ENCODE assay signal across 24 cellular contexts in genomic region chr18:56038258-56039030, GRCh38.
DNase-seq lines count a peak whose midpoint lies in the region; ATAC-seq lines count a peak whose summit lies in the region.
"Had no signal": no experiment of that assay in that cellular context is flagged by ENCODE, and none has a peak within 500 bp of the region (broad histone marks: within the 10 kb centered on the region; RNA-seq: fewer than 3 reads in every experiment).

No MANE protein-coding gene starts in this region.

- H3K36me3 ChIP-seq in BLaER1 treated with 17β-estradiol and CSF1 and Interleukin-3, amounts not matched to agents 10 nM and 100 nM = no peaks in the 10 kb centered on the region
- H3K36me3 ChIP-seq: adrenal gland, colonic mucosa, esophagus squamous epithelium, gastrocnemius medialis had no signal

- H3K4me3 ChIP-seq in BLaER1 treated with 17β-estradiol and CSF1 and Interleukin-3, amounts not matched to agents 10 nM and 100 nM = no peak overlapping the region
- H3K4me3 ChIP-seq: adrenal gland, colonic mucosa, esophagus squamous epithelium, gastrocnemius medialis, skin epidermis had no signal

- peak; percentile 52 for DNase-seq in NCI-H1048 (lab: John Stamatoyannopoulos, UW)
- DNase-seq in NCI-H2171 treated with DMSO at 0.1 percent for 48 hours (lab: John Stamatoyannopoulos, UW) = peak; percentile 84
- DNase-seq in SK-N-DZ (ENCODE audit: low spot score) = peak; percentile 83
- DNase-seq in middle frontal gyrus (ENCODE audit: extremely low spot score, low spot score) = no peak
- no peak for DNase-seq in CD1c-positive myeloid dendritic cell (ENCODE audit: extremely low spot score)
- no peak for DNase-seq in activated effector memory CD4-positive, alpha-beta T cell treated with anti-CD3 and anti-CD28 coated beads, Interleukin-2, amount 50 U/mL, for 16 hours
- DNase-seq: ACHN; activated CD8-positive, alpha-beta memory T cell treated with anti-CD3 and anti-CD28 coated beads for 24 hours; activated naive CD4-positive, alpha-beta T cell; activated T-cell treated with anti-CD3 and anti-CD28 coated beads, Interleukin-2, amount 50 U/mL, for 24 hours; adrenal gland; colonic mucosa; endodermal cell; esophagus squamous epithelium; gastrocnemius medialis; GF-D8; MM.1S; naive thymus-derived CD4-positive, alpha-beta T cell; NCI-H226; occipital lobe; stimulated activated naive CD4-positive, alpha-beta T cell treated with Interleukin-2 at 50 U/mL for 16 hours had no signal

- H3K4me1 ChIP-seq in BLaER1 treated with 17β-estradiol and CSF1 and Interleukin-3, amounts not matched to agents 10 nM and 100 nM = peaks cover 0 to 17% (median 8%) of the 10 kb centered on the region in 10 experiments; a peak in 14 of 20 replicates
- H3K4me1 ChIP-seq: adrenal gland, colonic mucosa, gastrocnemius medialis had no signal

- H3K9me3 ChIP-seq in BLaER1 treated with 17β-estradiol and CSF1 and Interleukin-3, amounts not matched to agents 10 nM and 100 nM (replicated peaks in 1 of 11) = peaks cover 9 to 31% (median 17%) of the 10 kb centered on the region in 11 experiments
- H3K9me3 ChIP-seq: adrenal gland, colonic mucosa, esophagus squamous epithelium, gastrocnemius medialis had no signal

- no peaks in the 10 kb centered on the region for H4K20me1 ChIP-seq in BLaER1 treated with 17β-estradiol and CSF1 and Interleukin-3, amounts not matched to agents 10 nM and 100 nM

- no peaks in the 10 kb centered on the region for H3K27me3 ChIP-seq in BLaER1 treated with 17β-estradiol and CSF1 and Interleukin-3, amounts not matched to agents 10 nM and 100 nM
- H3K27me3 ChIP-seq: adrenal gland, colonic mucosa, esophagus squamous epithelium, gastrocnemius medialis had no signal

- H3K27ac ChIP-seq in BLaER1 treated with 17β-estradiol and CSF1 and Interleukin-3, amounts not matched to agents 10 nM and 100 nM = no peak overlapping the region; a peak in 1 of 22 replicates
- H3K27ac ChIP-seq: adrenal gland, colonic mucosa, esophagus squamous epithelium, gastrocnemius medialis, skin epidermis had no signal

- no peak overlapping the region for H3K9ac ChIP-seq in BLaER1 treated with 17β-estradiol and CSF1 and Interleukin-3, amounts not matched to agents 10 nM and 100 nM

- peak overlapping the region in 8 of 11 experiments; percentile 18 to 61 (median 38); a peak in 15 of 22 replicates for H3K4me2 ChIP-seq in BLaER1 treated with 17β-estradiol and CSF1 and Interleukin-3, amounts not matched to agents 10 nM and 100 nM

- ATAC-seq in GM19452 (IDR thresholded peaks at IDR 0.05; ENCODE audit: unreplicated experiment) = no peak
- ATAC-seq: gastrocnemius medialis; naive thymus-derived CD4-positive, alpha-beta T cell had no signal

Comparison
In these comparisons a context has a peak if more than half of its experiments do, and no peak if none do; other contexts are left out.
1. DNase-seq: peak in NCI-H1048 (single experiment), NCI-H2171 treated with DMSO at 0.1 percent for 48 hours (single experiment) and SK-N-DZ (single experiment); none in middle frontal gyrus (single experiment), CD1c-positive myeloid dendritic cell (single experiment) and activated effector memory CD4-positive, alpha-beta T cell treated with anti-CD3 and anti-CD28 coated beads, Interleukin-2, amount 50 U/mL, for 16 hours (single experiment).